18 cellular contexts compared by ENCODE assay signal in the genomic region with DNA sequence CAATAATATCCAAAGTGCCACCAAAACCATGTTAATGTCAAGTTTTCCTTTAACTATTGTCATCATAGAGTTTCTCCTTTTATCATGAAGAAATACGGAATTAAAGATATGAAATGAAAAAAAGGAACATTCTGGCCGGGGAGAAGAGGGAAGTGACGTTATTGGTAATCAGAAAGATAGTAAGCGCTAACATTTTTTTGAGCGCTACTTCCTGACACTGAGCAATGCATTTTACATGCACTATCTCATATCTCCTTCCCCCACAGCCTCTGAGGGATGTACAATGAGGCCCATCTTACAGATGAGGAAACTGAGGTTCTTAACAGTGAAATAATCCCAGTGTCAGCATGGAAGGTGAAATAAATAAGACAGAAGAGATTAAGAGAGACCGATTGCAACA.
DNase-seq lines count a peak whose midpoint lies in the region; ATAC-seq, FAIRE-seq and TF ChIP-seq lines count a peak whose summit lies in the region.
"Had no signal": no experiment of that assay in that cellular context is flagged by ENCODE, and none has a peak within 500 bp of the region (broad histone marks: within the 10 kb centered on the region; RNA-seq: fewer than 3 reads in every experiment).

No MANE protein-coding gene starts in this region.

- POLR2A ChIA-PET in HepG2 (lab: Yijun Ruan, JAX) (no interaction called here), GM12878 (lab: Charles Lee) (no interaction called here)

- H3K36me3 ChIP-seq in HepG2 (replicated peaks in 1 of 2; ENCODE audit: control insufficient read depth in 1 of 2, insufficient read depth in 2 of 2, low read length in 2 of 2) (peaks cover 0 to 9% of the 10 kb centered on the region in 2 experiments; a peak in 2 of 5 replicates), right lobe of liver (no peaks in the 10 kb centered on the region), GM12878 (ENCODE audit: control insufficient read depth in 2 of 2, insufficient read depth in 2 of 2, low read length in 1 of 2) (no peaks in the 10 kb centered on the region)
- H3K36me3 ChIP-seq: SJSA1 had no signal

- no peaks in the 10 kb centered on the region for H3K27me3 ChIP-seq in HepG2 (ENCODE audit: control insufficient read depth in 1 of 2, insufficient read depth in 2 of 2, low read length in 2 of 2)
- H3K27me3 ChIP-seq in right lobe of liver: no peaks in the 10 kb centered on the region
- H3K27me3 ChIP-seq in GM12878 (replicated peaks in 1 of 2; ENCODE audit: control insufficient read depth in 2 of 2, insufficient read depth in 2 of 2, low read length in 1 of 2): no peaks in the 10 kb centered on the region
- H3K27me3 ChIP-seq: SJSA1 had no signal

- TF ChIP-seq RAD21 in HepG2 (CRISPR knock-in tag; IDR thresholded peaks at IDR 0.05) (no peak), GM12878 (IDR thresholded peaks at IDR 0.05; ENCODE audit: insufficient read depth, low read depth, low read length) (no peak)

- H3K9ac ChIP-seq in HepG2 (ENCODE audit: insufficient read depth, low read depth, low read length) (no peak overlapping the region), GM12878 (ENCODE audit: control insufficient read depth, insufficient read depth, low read length) (no peak overlapping the region)

- H2AFZ ChIP-seq in HepG2 (ENCODE audit: low read length) (no peak overlapping the region), GM12878 (ENCODE audit: control insufficient read depth, low read depth, low read length) (no peak overlapping the region)

- H3K4me1 ChIP-seq in HepG2 (ENCODE audit: insufficient read depth, low read length): peaks cover 65% of the 10 kb centered on the region
- no peaks in the 10 kb centered on the region for H3K4me1 ChIP-seq in right lobe of liver
- H3K4me1 ChIP-seq in GM12878 (ENCODE audit: control insufficient read depth, insufficient read depth, low read length): no peaks in the 10 kb centered on the region
- H3K4me1 ChIP-seq: SJSA1 had no signal

- intact Hi-C loops in HepG2 (cut with micrococcal nuclease; ENCODE audit: unreplicated experiment) (no loop called here), right lobe of liver (cut with DNase I) (no loop called here), GM12878 (cut with micrococcal nuclease; ENCODE audit: unreplicated experiment) (no loop called here)

- DNase-seq in HepG2 (ENCODE audit: low spot score): no peak
- DNase-seq in right lobe of liver: no peak
- peak; percentile 36 for DNase-seq in OCI-M1 (lab: John Stamatoyannopoulos, UW)
- DNase-seq in GM12878 (ENCODE audit: low read depth, low spot score): no peak
- no peak for DNase-seq in iPS-NIHi11 (ENCODE audit: low spot score)
- no peak for DNase-seq in GM03348 (ENCODE audit: low spot score)
- DNase-seq: DMS79 treated with DMSO at 0.1 percent for 48 hours, NCI-H1048, NCI-H1417 treated with DMSO at 0.1 percent for 48 hours, NCI-H187, NCI-H446, NCI-H526 had no signal

- ATAC-seq in HepG2 (no peak), right lobe of liver (no peak), GM12878 (no peak), GM19455 (IDR thresholded peaks at IDR 0.05; ENCODE audit: unreplicated experiment) (no peak)
- ATAC-seq: HCT116 had no signal

- TF ChIP-seq CTCF in HepG2 (CRISPR knock-in tag; IDR thresholded peaks at IDR 0.05): no peak
- TF ChIP-seq CTCF in right lobe of liver (IDR thresholded peaks at IDR 0.05): no peak
- TF ChIP-seq CTCF in GM12878 (IDR thresholded peaks at IDR 0.05 in 2 of 3, conservative IDR thresholded peaks at IDR 0.05 in 1 of 3; ENCODE audit: control insufficient read depth in 2 of 3, extremely low read depth in 1 of 3, insufficient read depth in 1 of 3, low read depth in 3 of 3, low read length in 3 of 3): no peak

- CTCF ChIA-PET in HepG2 (lab: Yijun Ruan, JAX; ENCODE audit: low intra/inter-chr PET ratio, low total read pairs) (no interaction called here), GM12878 (lab: Yijun Ruan, JAX) (interaction anchor here (1.4 kb wide), 1 partner anchor 25 kb away, joined by 4 read pairs; no protein-coding TSS in a partner anchor)

- no peak for TF ChIP-seq EP300 in HepG2 (IDR thresholded peaks at IDR 0.05; ENCODE audit: low read depth in 2 of 2, low read length in 2 of 2)
- no peak for TF ChIP-seq EP300 in HepG2 (CRISPR knock-in tag; IDR thresholded peaks at IDR 0.05; ENCODE audit: borderline replicate concordance)
- TF ChIP-seq EP300 in GM12878 (IDR thresholded peaks at IDR 0.05; ENCODE audit: borderline replicate concordance in 1 of 2, control insufficient read depth in 1 of 2, low read depth in 2 of 2, low read length in 2 of 2): no peak

- BruUV-seq in HepG2 (replicated peaks; lab: Mats Ljungman, UMichigan) (no TSS peak), GM12878 (replicated peaks; lab: Mats Ljungman, UMichigan) (no TSS peak)

- FAIRE-seq in HepG2 (lab: Jason Lieb, UNC) (no peak), GM12878 (lab: Jason Lieb, UNC) (no peak)
- FAIRE-seq: GM12891, H1, RCC 7860 had no signal

- no peaks in the 10 kb centered on the region; the same call in 1 of the 2 replicates for H4K20me1 ChIP-seq in HepG2 (ENCODE audit: insufficient read depth, low read length)
- H4K20me1 ChIP-seq in GM12878 (ENCODE audit: control insufficient read depth, insufficient read depth): no peaks in the 10 kb centered on the region

- TF ChIP-seq POLR2A in HepG2 (IDR thresholded peaks at IDR 0.05; ENCODE audit: insufficient read depth in 1 of 2, low read depth in 2 of 2, low read length in 2 of 2): no peak
- TF ChIP-seq POLR2A in right lobe of liver (IDR thresholded peaks at IDR 0.05): no peak
- no peak for TF ChIP-seq POLR2A in GM12878 (IDR thresholded peaks at IDR 0.05; ENCODE audit: low read depth, low read length)

- WGBS in HepG2 (ENCODE audit: low lambda C conversion rate): 97% methylated on average over 6 of the region's 6 CpGs
- WGBS in right lobe of liver (ENCODE audit: insufficient coverage, low coverage, low lambda C conversion rate, missing lambda C conversion rate): 48% methylated on average over 6 of the region's 6 CpGs
- WGBS in GM12878 (ENCODE audit: insufficient coverage, insufficient replicate concordance, low lambda C conversion rate, missing lambda C conversion rate): 48% methylated on average over 6 of the region's 6 CpGs

- RAD21 ChIA-PET in GM12878 (lab: Charles Lee; ENCODE audit: unreplicated experiment): no interaction called here

- H3K4me3 ChIP-seq in HepG2 (replicated peaks in 1 of 3; ENCODE audit: insufficient read depth in 1 of 3, low read depth in 2 of 3, low read length in 3 of 3) (no peak overlapping the region), right lobe of liver (no peak overlapping the region), GM12878 (no peak overlapping the region)
- H3K4me3 ChIP-seq: SJSA1 had no signal

- H3K27ac ChIP-seq in HepG2 (ENCODE audit: extremely low read length, insufficient read depth, low read length) (no peak overlapping the region), right lobe of liver (no peak overlapping the region), GM12878 (ENCODE audit: control insufficient read depth, insufficient read depth) (no peak overlapping the region)
- H3K27ac ChIP-seq: SJSA1 had no signal

- H3K79me2 ChIP-seq in HepG2 (ENCODE audit: insufficient read depth, low read length) (peaks cover 96% of the 10 kb centered on the region), GM12878 (ENCODE audit: control insufficient read depth, insufficient read depth, low read length) (no peaks in the 10 kb centered on the region)

- SMC1A ChIA-PET in GM12878 (lab: Charles Lee; ENCODE audit: uncharacterized antibody, unreplicated experiment): interaction anchor here (0.6 to 1.7 kb wide), 3 partner anchors 9 to 65 kb away, joined by 3 to 8 read pairs (median 4); no protein-coding TSS in a partner anchor

- peaks cover 9% of the 10 kb centered on the region for H3K9me3 ChIP-seq in HepG2 (ENCODE audit: low read length)
- H3K9me3 ChIP-seq in right lobe of liver: no peaks in the 10 kb centered on the region
- H3K9me3 ChIP-seq in GM12878 (replicated peaks; ENCODE audit: control insufficient read depth, insufficient read depth, low read length): peaks cover 2% of the 10 kb centered on the region; the same call in 2 of the 3 replicates

- in situ Hi-C loops in HepG2 (cut with HindIII; ENCODE audit: extremely low pct_ligation_motif_present, low pct_unique_long_range_greater_than_20kb): loop anchor here (10.0 to 25.0 kb wide), 3 partner anchors 769 to 1767 kb away; no protein-coding TSS in a partner anchor
- in situ Hi-C loops in GM12878 (cut with MboI): loop anchor here (25.0 kb wide), 2 partner anchors 919 to 1419 kb away; no protein-coding TSS in a partner anchor

- H3K4me2 ChIP-seq in HepG2 (ENCODE audit: low read depth, low read length) (no peak overlapping the region), GM12878 (ENCODE audit: control insufficient read depth, insufficient read depth) (no peak overlapping the region)

TF ChIP-seq in HepG2, 621 proteins besides CTCF, POLR2A, EP300 and RAD21:
- TF ChIP-seq ERF (CRISPR knock-in tag; IDR thresholded peaks at IDR 0.05): no peak
- TF ChIP-seq ZNF629 (CRISPR knock-in tag; conservative IDR thresholded peaks at IDR 0.05): peak; percentile 80
- TF ChIP-seq ZNF3 (CRISPR knock-in tag; IDR thresholded peaks at IDR 0.05): no peak
- TF ChIP-seq YEATS2 (CRISPR knock-in tag; IDR thresholded peaks at IDR 0.05; ENCODE audit: borderline replicate concordance): no peak
TF ChIP-seq in HepG2: peak in this region for 1.

TF ChIP-seq in GM12878, 131 proteins besides CTCF, POLR2A, EP300 and RAD21 (continues in another document):
- TF ChIP-seq PBX3 (IDR thresholded peaks at IDR 0.05; ENCODE audit: insufficient replicate concordance, low read depth, low read length): no peak
- TF ChIP-seq MLLT1 (IDR thresholded peaks at IDR 0.05): no peak
- TF ChIP-seq RUNX3 (IDR thresholded peaks at IDR 0.05; ENCODE audit: low read length): no peak

Comparison
In these comparisons a context has a peak if more than half of its experiments do, and no peak if none do; other contexts are left out.
1. Of the 75 proteins assayed by ChIP-seq in both HepG2 and GM12878: peak only in HepG2: none; only in GM12878: ZBTB33; in both: none; in neither: 74.